ENCODE assay signal across 13 cellular contexts in the genomic region with DNA sequence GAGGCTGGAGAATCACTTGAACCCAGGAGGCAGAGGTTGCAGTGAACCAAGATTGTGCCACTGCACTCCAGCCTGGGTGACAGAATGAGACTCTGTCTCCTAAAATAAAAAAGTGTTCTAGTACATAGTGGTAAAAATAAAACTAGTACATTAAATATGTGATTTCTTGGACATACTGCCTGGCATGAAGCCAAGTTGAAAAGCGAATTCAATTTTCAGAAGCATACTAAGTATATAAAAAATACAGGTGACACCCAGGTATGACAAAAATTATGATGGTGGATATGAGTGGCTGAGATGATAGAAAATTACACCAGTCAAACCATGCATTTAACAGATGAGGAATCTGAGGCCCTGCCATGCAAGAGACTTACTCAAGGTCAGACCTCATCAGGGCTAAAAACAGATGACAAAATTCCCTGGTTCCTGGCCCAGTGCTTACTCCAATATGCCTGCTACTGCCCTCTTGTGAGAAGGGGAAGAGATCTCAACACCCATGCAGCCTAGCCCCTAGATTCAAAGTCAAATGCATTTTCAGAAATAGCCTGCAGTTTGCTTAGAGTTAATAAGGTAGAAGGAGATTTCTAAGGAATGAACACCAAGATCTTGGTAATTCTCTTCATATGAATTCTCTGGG. TPM values are rescaled to one million over a fixed set of nuclear protein-coding genes. Genes with fewer than 3 reads are reported as not detected.
DNase-seq lines count a peak whose midpoint lies in the region; ATAC-seq and TF ChIP-seq lines count a peak whose summit lies in the region.
"Had no signal": no experiment of that assay in that cellular context is flagged by ENCODE, and none has a peak within 500 bp of the region (broad histone marks: within the 10 kb centered on the region; RNA-seq: fewer than 3 reads in every experiment).

No MANE protein-coding gene starts in this region.

- no peak overlapping the region for H3K4me2 ChIP-seq in SK-N-SH

- peaks cover 18% of the 10 kb centered on the region for H3F3A ChIP-seq in SK-N-SH (replicated peaks; ENCODE audit: insufficient read depth)

- H3K27ac ChIP-seq in SK-N-SH (ENCODE audit: low read depth in 2 of 2, low read length in 1 of 2) (no peak overlapping the region), foreskin keratinocyte (peak overlapping the region; percentile 81), gastrocnemius medialis (peak overlapping the region in 2 of 4 donors; percentile 27 to 44)
- H3K27ac ChIP-seq: sigmoid colon, SJCRH30, vagina had no signal

- H3K27me3 Mint-ChIP-seq in activated CD8-positive, alpha-beta T cell treated with anti-CD3 and anti-CD28 coated beads, Interleukin-2, amount 10 ng/mL, durations not matched to agents 7 days and 5 days (ENCODE audit: low read depth) = no peaks in the 10 kb centered on the region
- H3K27me3 Mint-ChIP-seq: activated CD4-positive, alpha-beta memory T cell treated with anti-CD3 and anti-CD28 coated beads, Interleukin-2, amount 10 ng/mL, durations not matched to agents 7 days and 5 days; activated naive CD8-positive, alpha-beta T cell treated with anti-CD3 and anti-CD28 coated beads, Interleukin-2, amount 50 U/mL, for 24 hours had no signal

- WGBS in SK-N-SH (ENCODE audit: low lambda C conversion rate) = 91% methylated on average over 1 of the region's 1 CpG

- intact Hi-C loops in gastrocnemius medialis (cut with DNase I; ENCODE audit: low total_unique reads) = no loop called here
- intact Hi-C loops in posterior vena cava (cut with DNase I) = no loop called here

- POLR2A ChIA-PET in SK-N-SH (lab: Yijun Ruan, JAX) = no interaction called here
- POLR2A ChIA-PET in activated CD8-positive, alpha-beta T cell treated with anti-CD3 and anti-CD28 coated beads, Interleukin-2, amount 10 ng/mL, durations not matched to agents 7 days and 5 days (lab: Charles Lee) = no interaction called here

- H3K4me3 Mint-ChIP-seq in activated CD8-positive, alpha-beta T cell treated with anti-CD3 and anti-CD28 coated beads, Interleukin-2, amount 10 ng/mL, durations not matched to agents 7 days and 5 days = no peak overlapping the region
- H3K4me3 Mint-ChIP-seq: activated CD4-positive, alpha-beta memory T cell treated with anti-CD3 and anti-CD28 coated beads, Interleukin-2, amount 10 ng/mL, durations not matched to agents 7 days and 5 days; activated naive CD8-positive, alpha-beta T cell treated with anti-CD3 and anti-CD28 coated beads, Interleukin-2, amount 50 U/mL, for 24 hours had no signal

- no peaks in the 10 kb centered on the region for H3K36me3 ChIP-seq in SK-N-SH (replicated peaks in 1 of 2; ENCODE audit: control insufficient read depth in 1 of 2, insufficient read depth in 2 of 2, low read length in 1 of 2)
- no peaks in the 10 kb centered on the region for H3K36me3 ChIP-seq in gastrocnemius medialis
- H3K36me3 ChIP-seq: sigmoid colon, SJCRH30, vagina had no signal

- no peak for TF ChIP-seq POLR2A in gastrocnemius medialis (IDR thresholded peaks at IDR 0.05)

- TF ChIP-seq CTCF in SK-N-SH (IDR thresholded peaks at IDR 0.05) (peak; percentile 20), foreskin keratinocyte (conservative IDR thresholded peaks at IDR 0.05) (peak; percentile 28), gastrocnemius medialis (IDR thresholded peaks at IDR 0.05 in 4 of 5, conservative IDR thresholded peaks at IDR 0.05 in 1 of 5) (peak in 2 of 5 experiments; percentile 11 to 13)

- H3K27me3 ChIP-seq in SK-N-SH (ENCODE audit: insufficient read depth) = no peaks in the 10 kb centered on the region
- peaks cover 4% of the 10 kb centered on the region for H3K27me3 ChIP-seq in foreskin keratinocyte
- H3K27me3 ChIP-seq in gastrocnemius medialis = no peaks in the 10 kb centered on the region
- H3K27me3 ChIP-seq: sigmoid colon, SJCRH30, vagina had no signal

- no peak overlapping the region for H2AFZ ChIP-seq in SK-N-SH (ENCODE audit: low read depth)

- no peaks in the 10 kb centered on the region for H3K79me2 ChIP-seq in SK-N-SH (ENCODE audit: insufficient read depth)

- in situ Hi-C loops in gastrocnemius medialis (cut with MboI; ENCODE audit: low sequenced_read_pairs in 4 of 4) = no loop called here

- CTCF ChIA-PET in SK-N-SH (lab: Yijun Ruan, JAX) = interaction anchor here (1.0 to 1.3 kb wide), 3 partner anchors 10 to 86 kb away, joined by 3 to 7 read pairs (median 4); no protein-coding TSS in a partner anchor
- CTCF ChIA-PET in activated CD8-positive, alpha-beta T cell treated with anti-CD3 and anti-CD28 coated beads, Interleukin-2, amount 10 ng/mL, durations not matched to agents 7 days and 5 days (lab: Charles Lee) = no interaction called here

- peaks cover 12% of the 10 kb centered on the region for H3K4me1 Mint-ChIP-seq in activated CD8-positive, alpha-beta T cell treated with anti-CD3 and anti-CD28 coated beads, Interleukin-2, amount 10 ng/mL, durations not matched to agents 7 days and 5 days (ENCODE audit: low read depth)

- H3K9me3 ChIP-seq in SK-N-SH (no peaks in the 10 kb centered on the region), gastrocnemius medialis (no peaks in the 10 kb centered on the region)
- H3K9me3 ChIP-seq: sigmoid colon, SJCRH30, vagina had no signal

- DNase-seq in HCEC 1CT (peak; percentile 50), SK-N-SH (no peak), foreskin keratinocyte (no peak), gastrocnemius medialis (peak in 1 of 2 donors; percentile 38), posterior vena cava (ENCODE audit: low spot score) (no peak)
- DNase-seq in activated CD8-positive, alpha-beta T cell treated with anti-CD3 and anti-CD28 coated beads, Interleukin-2, amount 10 ng/mL, durations not matched to agents 7 days and 5 days = no peak
- DNase-seq: activated CD4-positive, alpha-beta memory T cell treated with anti-CD3 and anti-CD28 coated beads, Interleukin-2, amount 10 ng/mL, durations not matched to agents 7 days and 5 days; activated naive CD8-positive, alpha-beta T cell treated with anti-CD3 and anti-CD28 coated beads, Interleukin-2, amount 50 U/mL, for 24 hours; NCI-H187 treated with DMSO at 0.1 percent for 48 hours; sigmoid colon had no signal

- H3K4me3 ChIP-seq in SK-N-SH (ENCODE audit: low read depth in 2 of 2, low read length in 1 of 2) (no peak overlapping the region), gastrocnemius medialis (no peak overlapping the region)
- H3K4me3 ChIP-seq: sigmoid colon, SJCRH30, vagina had no signal

- peaks cover 33 to 34% of the 10 kb centered on the region in 2 experiments for H3K4me1 ChIP-seq in SK-N-SH (ENCODE audit: control insufficient read depth in 1 of 2, insufficient read depth in 2 of 2, low read depth in 1 of 2, low read length in 1 of 2)
- H3K4me1 ChIP-seq in foreskin keratinocyte = peaks cover 17% of the 10 kb centered on the region
- H3K4me1 ChIP-seq in gastrocnemius medialis = peaks cover 6 to 17% of the 10 kb centered on the region in 2 donors

- H3K9me3 Mint-ChIP-seq in activated CD8-positive, alpha-beta T cell treated with anti-CD3 and anti-CD28 coated beads, Interleukin-2, amount 10 ng/mL, durations not matched to agents 7 days and 5 days (ENCODE audit: insufficient read depth) = no peaks in the 10 kb centered on the region
- H3K9me3 Mint-ChIP-seq: activated CD4-positive, alpha-beta memory T cell treated with anti-CD3 and anti-CD28 coated beads, Interleukin-2, amount 10 ng/mL, durations not matched to agents 7 days and 5 days; activated naive CD8-positive, alpha-beta T cell treated with anti-CD3 and anti-CD28 coated beads, Interleukin-2, amount 50 U/mL, for 24 hours had no signal

- ATAC-seq in foreskin keratinocyte (no peak), gastrocnemius medialis (peak; percentile 61 to 69), GM19455 (IDR thresholded peaks at IDR 0.05; ENCODE audit: unreplicated experiment) (no peak)
- no peak for ATAC-seq in activated CD8-positive, alpha-beta T cell treated with anti-CD3 and anti-CD28 coated beads, Interleukin-2, amount 10 ng/mL, durations not matched to agents 7 days and 5 days
- ATAC-seq: activated naive CD8-positive, alpha-beta T cell treated with anti-CD3 and anti-CD28 coated beads, Interleukin-2, amount 50 U/mL, for 24 hours had no signal

- no peaks in the 10 kb centered on the region for H3K36me3 Mint-ChIP-seq in activated CD8-positive, alpha-beta T cell treated with anti-CD3 and anti-CD28 coated beads, Interleukin-2, amount 10 ng/mL, durations not matched to agents 7 days and 5 days (ENCODE audit: low read depth)

- no peaks in the 10 kb centered on the region for H4K20me1 ChIP-seq in SK-N-SH (ENCODE audit: insufficient read depth)

- no peak for TF ChIP-seq EP300 in SK-N-SH (IDR thresholded peaks at IDR 0.05; ENCODE audit: borderline replicate concordance in 1 of 2, low read depth in 1 of 2, low read length in 1 of 2)

- H3K9me2 ChIP-seq in SK-N-SH = no peaks in the 10 kb centered on the region

- H3K9ac ChIP-seq in SK-N-SH = no peak overlapping the region

- H3K27ac Mint-ChIP-seq in activated CD8-positive, alpha-beta T cell treated with anti-CD3 and anti-CD28 coated beads, Interleukin-2, amount 10 ng/mL, durations not matched to agents 7 days and 5 days = no peak overlapping the region
- H3K27ac Mint-ChIP-seq: activated CD4-positive, alpha-beta memory T cell treated with anti-CD3 and anti-CD28 coated beads, Interleukin-2, amount 10 ng/mL, durations not matched to agents 7 days and 5 days; activated naive CD8-positive, alpha-beta T cell treated with anti-CD3 and anti-CD28 coated beads, Interleukin-2, amount 50 U/mL, for 24 hours had no signal

- peak; percentile 52 for TF ChIP-seq RAD21 in SK-N-SH (IDR thresholded peaks at IDR 0.05; ENCODE audit: low read length)

TF ChIP-seq in SK-N-SH, 30 proteins besides CTCF, POLR2A, EP300 and RAD21 (continues in another document):
- TF ChIP-seq CHD2 (IDR thresholded peaks at IDR 0.05; ENCODE audit: low read length, partially characterized antibody) = no peak

RNA-seq across cellular contexts. Expression of a gene that starts 46.6 kb away (rescaled TPM):
- 23.9 and 27.4 TPM in 2 replicates for polyA plus RNA-seq in SK-N-SH (2012; rRNA removed)
- 39.1 and 47.9 TPM in 2 replicates for polyA plus RNA-seq in SK-N-SH (2012; cell fraction: cytosol; rRNA removed)
- 41.6 and 42.9 TPM in 2 replicates for polyA plus RNA-seq in SK-N-SH (2012; cell fraction: nucleus; rRNA removed)
- total RNA-seq in foreskin keratinocyte = 37.2 and 38.1 TPM in 2 replicates
- 25.3 and 31.3 TPM in 2 replicates for polyA plus RNA-seq in foreskin keratinocyte
- total RNA-seq in gastrocnemius medialis = 10 to 100 TPM; 22.3 to 50.0 (median 47.3) TPM
- total RNA-seq in activated CD8-positive, alpha-beta T cell treated with anti-CD3 and anti-CD28 coated beads, Interleukin-2, amount 10 ng/mL, durations not matched to agents 7 days and 5 days = 10 to 100 TPM; 34.9 to 41.0 TPM
- 10 to 100 TPM; 21.8 to 35.5 TPM for total RNA-seq in posterior vena cava

RNA-seq across cellular contexts. Expression of a gene that starts 49.2 kb away (rescaled TPM):
- polyA plus RNA-seq in SK-N-SH (2012; rRNA removed) = 25.5 and 40.0 TPM in 2 replicates
- 41.1 and 41.8 TPM in 2 replicates for polyA plus RNA-seq in SK-N-SH (2012; cell fraction: cytosol; rRNA removed)
- 25.1 and 27.1 TPM in 2 replicates for polyA plus RNA-seq in SK-N-SH (2012; cell fraction: nucleus; rRNA removed)
- total RNA-seq in foreskin keratinocyte = 34.6 and 36.4 TPM in 2 replicates
- polyA plus RNA-seq in foreskin keratinocyte = 25.0 and 26.4 TPM in 2 replicates
- total RNA-seq in gastrocnemius medialis = 10 to 100 TPM; 37.1 to 63.5 (median 42.5) TPM
- 10 to 100 TPM; 47.2 TPM for total RNA-seq in activated CD8-positive, alpha-beta T cell treated with anti-CD3 and anti-CD28 coated beads, Interleukin-2, amount 10 ng/mL, durations not matched to agents 7 days and 5 days
- total RNA-seq in posterior vena cava = 10 to 100 TPM; 78.5 to 81.0 TPM

Comparison
In these comparisons a context has a peak if more than half of its experiments do, and no peak if none do; other contexts are left out.
1. ATAC-seq: peak in gastrocnemius medialis (2 of 2); none in foreskin keratinocyte (single experiment), GM19455 (single experiment) and activated CD8-positive, alpha-beta T cell treated with anti-CD3 and anti-CD28 coated beads, Interleukin-2, amount 10 ng/mL, durations not matched to agents 7 days and 5 days (single experiment).